ENCODE assay signal across 16 cellular contexts in genomic region chr13:44292545-44292944, GRCh38.
DNase-seq lines count a peak whose midpoint lies in the region; ATAC-seq and TF ChIP-seq lines count a peak whose summit lies in the region.
"Had no signal": no experiment of that assay in that cellular context is flagged by ENCODE, and none has a peak within 500 bp of the region (broad histone marks: within the 10 kb centered on the region; RNA-seq: fewer than 3 reads in every experiment).

No MANE protein-coding gene starts in this region.

- TF ChIP-seq CTCF in heart right ventricle (IDR thresholded peaks at IDR 0.05) (no peak), uterus (IDR thresholded peaks at IDR 0.05) (no peak)

- no peak overlapping the region for H3K4me3 Mint-ChIP-seq in naive thymus-derived CD4-positive, alpha-beta T cell
- H3K4me3 Mint-ChIP-seq in CD4-positive, alpha-beta memory T cell: no peak overlapping the region
- H3K4me3 Mint-ChIP-seq: activated naive CD4-positive, alpha-beta T cell treated with anti-CD3 and anti-CD28 coated beads, Interleukin-2, amount 50 U/mL, for 24 hours; T-helper 17 cell had no signal

- CTCF ChIA-PET in naive thymus-derived CD4-positive, alpha-beta T cell (lab: Charles Lee): no interaction called here
- CTCF ChIA-PET in CD4-positive, alpha-beta memory T cell (lab: Charles Lee; ENCODE audit: partially characterized antibody): no interaction called here

- POLR2A ChIA-PET in naive thymus-derived CD4-positive, alpha-beta T cell (lab: Charles Lee): no interaction called here
- POLR2A ChIA-PET in CD4-positive, alpha-beta memory T cell (lab: Charles Lee; ENCODE audit: partially characterized antibody): no interaction called here

- H3K27me3 Mint-ChIP-seq in naive thymus-derived CD4-positive, alpha-beta T cell: peaks cover 11 to 26% (median 21%) of the 10 kb centered on the region in 5 donors
- peaks cover 3 to 15% of the 10 kb centered on the region in 2 donors for H3K27me3 Mint-ChIP-seq in CD4-positive, alpha-beta memory T cell

- H3K27me3 ChIP-seq in heart right ventricle: no peaks in the 10 kb centered on the region
- H3K27me3 ChIP-seq in naive thymus-derived CD4-positive, alpha-beta T cell (ENCODE audit: control insufficient read depth in 2 of 2, insufficient read depth in 2 of 2, low read length in 2 of 2): no peaks in the 10 kb centered on the region
- H3K27me3 ChIP-seq in uterus: no peaks in the 10 kb centered on the region
- H3K27me3 ChIP-seq in CD4-positive, alpha-beta memory T cell (ENCODE audit: insufficient read depth, low read length): no peaks in the 10 kb centered on the region
- H3K27me3 ChIP-seq: breast epithelium had no signal

- H3K36me3 ChIP-seq in heart right ventricle (no peaks in the 10 kb centered on the region), uterus (no peaks in the 10 kb centered on the region)
- no peaks in the 10 kb centered on the region for H3K36me3 ChIP-seq in naive thymus-derived CD4-positive, alpha-beta T cell (ENCODE audit: control insufficient read depth in 2 of 3, insufficient read depth in 3 of 3, low read length in 3 of 3)
- H3K36me3 ChIP-seq in CD4-positive, alpha-beta memory T cell (ENCODE audit: insufficient read depth, low read length): no peaks in the 10 kb centered on the region
- H3K36me3 ChIP-seq: breast epithelium had no signal

- H3K9me3 ChIP-seq in heart right ventricle (no peaks in the 10 kb centered on the region), uterus (no peaks in the 10 kb centered on the region)
- no peaks in the 10 kb centered on the region for H3K9me3 ChIP-seq in naive thymus-derived CD4-positive, alpha-beta T cell (ENCODE audit: control insufficient read depth in 2 of 3, low read length in 3 of 3)
- no peaks in the 10 kb centered on the region for H3K9me3 ChIP-seq in CD4-positive, alpha-beta memory T cell (ENCODE audit: control insufficient read depth in 1 of 2, low read length in 2 of 2)
- H3K9me3 ChIP-seq: breast epithelium had no signal

- H3K4me1 ChIP-seq in heart right ventricle: peaks cover 0 to 37% (median 29%) of the 10 kb centered on the region in 9 donors
- no peaks in the 10 kb centered on the region for H3K4me1 ChIP-seq in naive thymus-derived CD4-positive, alpha-beta T cell (ENCODE audit: control insufficient read depth in 2 of 2, insufficient read depth in 2 of 2, low read length in 2 of 2)
- peaks cover 4 to 9% of the 10 kb centered on the region in 2 donors for H3K4me1 ChIP-seq in uterus
- no peaks in the 10 kb centered on the region for H3K4me1 ChIP-seq in CD4-positive, alpha-beta memory T cell (ENCODE audit: insufficient read depth, low read length)
- H3K4me1 ChIP-seq: breast epithelium had no signal

- H3K4me1 Mint-ChIP-seq in naive thymus-derived CD4-positive, alpha-beta T cell: peaks cover 0 to 26% (median 16%) of the 10 kb centered on the region in 7 donors
- peaks cover 4 to 9% (median 8%) of the 10 kb centered on the region in 4 donors for H3K4me1 Mint-ChIP-seq in CD4-positive, alpha-beta memory T cell

- peaks cover 0 to 10% (median 0%) of the 10 kb centered on the region in 11 donors for H3K9me3 Mint-ChIP-seq in naive thymus-derived CD4-positive, alpha-beta T cell
- no peaks in the 10 kb centered on the region for H3K9me3 Mint-ChIP-seq in CD4-positive, alpha-beta memory T cell
- H3K9me3 Mint-ChIP-seq: activated naive CD4-positive, alpha-beta T cell treated with anti-CD3 and anti-CD28 coated beads, Interleukin-2, amount 50 U/mL, for 24 hours had no signal

- peaks cover 0 to 5% (median 0%) of the 10 kb centered on the region in 5 donors for H3K36me3 Mint-ChIP-seq in naive thymus-derived CD4-positive, alpha-beta T cell
- H3K36me3 Mint-ChIP-seq in CD4-positive, alpha-beta memory T cell: no peaks in the 10 kb centered on the region
- H3K36me3 Mint-ChIP-seq: activated naive CD4-positive, alpha-beta T cell treated with anti-CD3 and anti-CD28 coated beads, Interleukin-2, amount 50 U/mL, for 24 hours had no signal

- peak overlapping the region in 5 of 10 donors; percentile 2 to 59 (median 24) for H3K27ac ChIP-seq in heart right ventricle
- no peak overlapping the region for H3K27ac ChIP-seq in naive thymus-derived CD4-positive, alpha-beta T cell (ENCODE audit: low read depth, low read length)
- H3K27ac ChIP-seq in uterus: peak overlapping the region; percentile 47 to 61
- H3K27ac ChIP-seq in CD4-positive, alpha-beta memory T cell (ENCODE audit: low read depth, low read length): no peak overlapping the region

- DNase-seq in heart right ventricle: peak in 1 of 2 donors; percentile 38
- DNase-seq in cardiac septum (ENCODE audit: low spot score): no peak
- peak; percentile 77 for DNase-seq in dermis blood vessel endothelial cell
- peak in 1 of 9 donors; percentile 18 for DNase-seq in naive thymus-derived CD4-positive, alpha-beta T cell
- DNase-seq in uterus: no peak
- no peak for DNase-seq in CD4-positive, alpha-beta memory T cell
- DNase-seq in NCI-H524 treated with DMSO at 0.1 percent for 48 hours (lab: John Stamatoyannopoulos, UW): no peak
- DNase-seq: activated CD4-positive, CD25-positive, alpha-beta regulatory T cell; NCI-H1694; NCI-H446 treated with DMSO at 0.1 percent for 48 hours; retina; T-helper 17 cell had no signal

- intact Hi-C loops in heart right ventricle (cut with DNase I): loop anchor here in 1 of 10 donors (10.0 kb wide), 1 partner anchor 238 kb away; no protein-coding TSS in a partner anchor
- intact Hi-C loops in cardiac septum (cut with DNase I): no loop called here
- intact Hi-C loops in naive thymus-derived CD4-positive, alpha-beta T cell (cut with micrococcal nuclease): no loop called here
- intact Hi-C loops in uterus (cut with DNase I; ENCODE audit: low total_unique reads): no loop called here
- intact Hi-C loops in CD4-positive, alpha-beta memory T cell (cut with micrococcal nuclease): no loop called here

- 64 to 67% methylated on average over 1 of the region's 1 CpG for WGBS in heart right ventricle, 2 donors

- TF ChIP-seq POLR2A in uterus (IDR thresholded peaks at IDR 0.05): no peak

- peak in 6 of 8 donors; percentile 43 to 85 (median 68) for ATAC-seq in heart right ventricle
- peak; percentile 41 for ATAC-seq in naive thymus-derived CD4-positive, alpha-beta T cell
- no peak for ATAC-seq in GM21515 (IDR thresholded peaks at IDR 0.05; ENCODE audit: unreplicated experiment)
- ATAC-seq: Right ventricle myocardium inferior, T-helper 17 cell had no signal

- peak overlapping the region in 2 of 9 donors; percentile 28 to 36 for H3K27ac Mint-ChIP-seq in naive thymus-derived CD4-positive, alpha-beta T cell
- H3K27ac Mint-ChIP-seq in CD4-positive, alpha-beta memory T cell: no peak overlapping the region
- H3K27ac Mint-ChIP-seq: activated naive CD4-positive, alpha-beta T cell treated with anti-CD3 and anti-CD28 coated beads, Interleukin-2, amount 50 U/mL, for 24 hours; T-helper 17 cell had no signal

- H3K4me3 ChIP-seq in heart right ventricle (no peak overlapping the region), uterus (no peak overlapping the region)
- no peak overlapping the region for H3K4me3 ChIP-seq in naive thymus-derived CD4-positive, alpha-beta T cell (ENCODE audit: low read length)
- no peak overlapping the region for H3K4me3 ChIP-seq in CD4-positive, alpha-beta memory T cell (ENCODE audit: low read length in 2 of 2)
- H3K4me3 ChIP-seq: breast epithelium had no signal

Comparison
In these comparisons a context has a peak if more than half of its experiments do, and no peak if none do; other contexts are left out.
1. H3K27ac ChIP-seq: peak in uterus (2 of 2); none in naive thymus-derived CD4-positive, alpha-beta T cell (single experiment) and CD4-positive, alpha-beta memory T cell (single experiment).